Comparison of ENCODE assay signal across 21 cellular contexts in the genomic region with DNA sequence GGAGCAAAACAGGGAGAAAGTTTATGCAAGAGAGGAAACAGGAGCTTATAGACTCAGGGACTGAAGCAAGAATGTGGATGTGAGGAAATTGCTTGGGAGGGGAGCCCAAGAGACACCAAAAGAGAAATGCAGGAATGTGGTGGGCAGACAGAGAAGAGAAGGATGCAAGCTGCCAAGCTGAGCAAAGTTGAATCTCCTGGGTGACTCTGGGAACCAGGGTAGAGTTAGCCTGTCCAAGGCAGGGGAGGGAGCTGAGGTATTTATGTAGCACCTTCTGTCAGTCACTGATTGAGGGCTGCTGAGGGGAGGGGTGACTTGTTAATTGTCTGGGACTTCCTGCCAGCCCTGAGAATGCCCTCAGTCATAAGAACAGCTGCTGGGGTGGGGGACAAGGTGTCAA.
"Had no signal": no experiment of that assay in that cellular context is flagged by ENCODE, and none has a peak within 500 bp of the region (broad histone marks: within the 10 kb centered on the region; RNA-seq: fewer than 3 reads in every experiment).

No MANE protein-coding gene starts in this region.

- H3K27me3 ChIP-seq: hepatocyte, right lobe of liver, testis had no signal

- H3K4me3 ChIP-seq: coronary artery, hepatocyte, mucosa of descending colon, prostate gland, right lobe of liver, testis had no signal

- H3K4me1 ChIP-seq: prostate gland, right lobe of liver, testis had no signal

- H3K9me3 ChIP-seq: mucosa of descending colon, prostate gland, right lobe of liver, testis had no signal

- H3K36me3 ChIP-seq: prostate gland, right lobe of liver had no signal

- H3K27ac ChIP-seq: coronary artery, epithelial cell of prostate, hepatocyte, prostate gland, right lobe of liver, testis had no signal

- H3K4me2 ChIP-seq: hepatocyte had no signal

- DNase-seq: activated CD4-positive, alpha-beta T cell treated with anti-CD3 and anti-CD28 coated beads for 1 hour; activated CD4-positive, alpha-beta T cell treated with anti-CD3 and anti-CD28 coated beads, Interleukin-2, amount 50 U/mL, for 48 hours; activated CD8-positive, alpha-beta memory T cell treated with anti-CD3 and anti-CD28 coated beads, Interleukin-2, amount 10 ng/mL, durations not matched to agents 7 days and 5 days; activated gamma-delta T cell treated with Interleukin-2 at 50 U/mL for 16 hours; activated naive CD8-positive, alpha-beta T cell treated with anti-CD3 and anti-CD28 coated beads for 36 hours; activated T-cell treated with anti-CD3 and anti-CD28 coated beads, Interleukin-2, amount 50 U/mL, for 72 hours; effector CD8-positive, alpha-beta T cell; left colon; mammary epithelial cell; mucosa of descending colon; naive thymus-derived CD8-positive, alpha-beta T cell; occipital lobe; right lobe of liver; stimulated activated CD4-positive, alpha-beta T cell treated with anti-CD3 and anti-CD28 coated beads, Interleukin-2, amount 100 ng/mL, for 48 hours; stimulated activated naive CD8-positive, alpha-beta T cell treated with anti-CD3 and anti-CD28 coated beads, Interleukin-15, amount 100 ng/mL, for 72 hours; SW 1271; testis had no signal

- H2AFZ ChIP-seq: hepatocyte had no signal
